10 cellular contexts compared by ENCODE assay signal in genomic region chr6:36033935-36034334, GRCh38. TPM values are rescaled to one million over a fixed set of nuclear protein-coding genes. Genes with fewer than 3 reads are reported as not detected.
DNase-seq lines count a peak whose midpoint lies in the region; ATAC-seq, FAIRE-seq and TF ChIP-seq lines count a peak whose summit lies in the region.
"Had no signal": no experiment of that assay in that cellular context is flagged by ENCODE, and none has a peak within 500 bp of the region (broad histone marks: within the 10 kb centered on the region; RNA-seq: fewer than 3 reads in every experiment).

No MANE protein-coding gene starts in this region.

- no peaks in the 10 kb centered on the region for H3K9me1 ChIP-seq in keratinocyte (ENCODE audit: control insufficient read depth, extremely low read depth, insufficient read depth, low read length)

- dilution Hi-C loops in keratinocyte (cut with MboI; ENCODE audit: extremely low pct_ligation_motif_present, low sequenced_read_pairs) = no loop called here

- TF ChIP-seq CTCF in keratinocyte (optimal IDR thresholded peaks at IDR 0.05 in 1 of 3, IDR thresholded peaks at IDR 0.05 in 1 of 3, conservative IDR thresholded peaks at IDR 0.05 in 1 of 3; ENCODE audit: extremely low read depth in 1 of 3, insufficient read depth in 2 of 3, low read length in 3 of 3) = no peak

- peaks cover 0 to 2% of the 10 kb centered on the region in 2 experiments for H3K36me3 ChIP-seq in keratinocyte (ENCODE audit: control insufficient read depth in 2 of 2, extremely low read depth in 1 of 2, insufficient read depth in 2 of 2, low read length in 2 of 2)
- H3K36me3 ChIP-seq: tibial nerve had no signal

- H3K27ac ChIP-seq in keratinocyte (ENCODE audit: control insufficient read depth, insufficient read depth, low read length) = no peak overlapping the region
- H3K27ac ChIP-seq: tibial nerve had no signal

- peaks cover 31% of the 10 kb centered on the region for H3K4me1 ChIP-seq in keratinocyte (ENCODE audit: control insufficient read depth, extremely low read depth, insufficient read depth, low read length)

- no peaks in the 10 kb centered on the region for H3K27me3 ChIP-seq in keratinocyte (ENCODE audit: control insufficient read depth, extremely low read depth, insufficient read depth, low read length)
- H3K27me3 ChIP-seq: tibial nerve had no signal

- H3K79me2 ChIP-seq in keratinocyte (ENCODE audit: control insufficient read depth, insufficient read depth, low read length) = peaks cover 98% of the 10 kb centered on the region

- no peak overlapping the region for H3K9ac ChIP-seq in keratinocyte (ENCODE audit: control insufficient read depth, extremely low read depth, insufficient read depth, low read length)

- H4K20me1 ChIP-seq in keratinocyte (ENCODE audit: control insufficient read depth, extremely low read depth, insufficient read depth, low read length) = no peaks in the 10 kb centered on the region

- peak; percentile 52 for FAIRE-seq in keratinocyte (lab: Jason Lieb, UNC)

- ATAC-seq in HG03565 (IDR thresholded peaks at IDR 0.05; ENCODE audit: unreplicated experiment) = no peak
- no peak for ATAC-seq in HG03135 (IDR thresholded peaks at IDR 0.05; ENCODE audit: unreplicated experiment)

- H2AFZ ChIP-seq in keratinocyte (ENCODE audit: control insufficient read depth, low read length) = no peak overlapping the region

- H3K4me2 ChIP-seq in keratinocyte (ENCODE audit: control insufficient read depth, extremely low read depth, insufficient read depth, low read depth, low read length) = peak overlapping the region; percentile 51

- no peaks in the 10 kb centered on the region for H3K9me3 ChIP-seq in keratinocyte (ENCODE audit: control insufficient read depth, low read depth, low read length)
- H3K9me3 ChIP-seq: tibial nerve had no signal

- peak; percentile 42 to 88 for DNase-seq in NOMO-1 (lab: John Stamatoyannopoulos, UW; ENCODE audit: unreplicated experiment in 2 of 2)
- peak; percentile 58 to 68 for DNase-seq in activated T-cell treated with anti-CD3 and anti-CD28 coated beads, Interleukin-2, amount 50 U/mL, for 48 hours
- no peak for DNase-seq in keratinocyte (ENCODE audit: low read depth, low spot score)
- peak; percentile 24 for DNase-seq in stimulated activated CD8-positive, alpha-beta memory T cell treated with anti-CD3 and anti-CD28 coated beads, Interleukin-7, amount 100 ng/mL, for 24 hours (ENCODE audit: low read depth)
- no peak for DNase-seq in cerebellum (ENCODE audit: low spot score)
- no peak for DNase-seq in COLO668 (lab: John Stamatoyannopoulos, UW; ENCODE audit: unreplicated experiment)
- DNase-seq: NCI-H2107 had no signal

- no peak overlapping the region for H3K4me3 ChIP-seq in keratinocyte (ENCODE audit: control insufficient read depth in 2 of 3, extremely low read depth in 1 of 3, insufficient read depth in 2 of 3, low read depth in 1 of 3, low read length in 3 of 3)
- H3K4me3 ChIP-seq: tibial nerve had no signal

RNA-seq across cellular contexts. Expression of gene MAPK14, which starts 6.3 kb away (rescaled TPM):
- polyA plus RNA-seq in keratinocyte = 43.7 to 52.4 TPM (median 44.6 TPM) in 3 replicates
- 34.1 TPM for polyA plus RNA-seq in keratinocyte (2011; ENCODE audit: low read depth)
- 27.5 and 46.9 TPM in 2 replicates for polyA plus RNA-seq in keratinocyte (2011; cell fraction: cytosol; rRNA removed)
- 63.3 and 68.9 TPM in 2 replicates for polyA plus RNA-seq in keratinocyte (2011; cell fraction: nucleus; rRNA removed)
- 29.6 and 34.7 TPM in 2 replicates for polyA plus RNA-seq in keratinocyte (2012; ENCODE audit: low replicate concordance)
- 24.8 to 104 TPM (median 66.2 TPM) in 3 replicates for polyA minus RNA-seq in keratinocyte
- polyA minus RNA-seq in keratinocyte (2011; cell fraction: cytosol; rRNA and poly(A)+ RNA removed) = 40.7 TPM
- 52.3 and 104 TPM in 2 replicates for polyA minus RNA-seq in keratinocyte (2011; cell fraction: nucleus; rRNA and poly(A)+ RNA removed)
- 56.8 TPM for total RNA-seq in cerebellum

RNA-seq across cellular contexts. Expression of gene SLC26A8, which starts 9.5 kb away (rescaled TPM):
- 0.02 to 0.18 TPM (median 0.04 TPM) in 3 replicates for polyA plus RNA-seq in keratinocyte
- polyA plus RNA-seq in keratinocyte (2011; ENCODE audit: low read depth) = not detected
- not detected in 2 replicates for polyA plus RNA-seq in keratinocyte (2011; cell fraction: cytosol; rRNA removed)
- 0.06 TPM in 1 of 2 replicates, not detected in the other for polyA plus RNA-seq in keratinocyte (2011; cell fraction: nucleus; rRNA removed)
- not detected in 2 replicates for polyA plus RNA-seq in keratinocyte (2012; ENCODE audit: low replicate concordance)
- not detected in 3 replicates for polyA minus RNA-seq in keratinocyte
- not detected for polyA minus RNA-seq in keratinocyte (2011; cell fraction: cytosol; rRNA and poly(A)+ RNA removed)
- polyA minus RNA-seq in keratinocyte (2011; cell fraction: nucleus; rRNA and poly(A)+ RNA removed) = 0.23 TPM in 1 of 2 replicates, not detected in the other
- 3.7 TPM for total RNA-seq in cerebellum

Comparison
In these comparisons a context has a peak if more than half of its experiments do, and no peak if none do; other contexts are left out.
1. DNase-seq: peak in NOMO-1 (2 of 2), activated T-cell treated with anti-CD3 and anti-CD28 coated beads, Interleukin-2, amount 50 U/mL, for 48 hours (2 of 2) and stimulated activated CD8-positive, alpha-beta memory T cell treated with anti-CD3 and anti-CD28 coated beads, Interleukin-7, amount 100 ng/mL, for 24 hours (single experiment); none in keratinocyte (single experiment), cerebellum (single experiment) and COLO668 (single experiment).